In genomic region chr11:68889948-68890446, GRCh38 we compare ENCODE assay signal across 9 cellular contexts. TPM values are rescaled to one million over a fixed set of nuclear protein-coding genes. Genes with fewer than 3 reads are reported as not detected.
DNase-seq lines count a peak whose midpoint lies in the region; ATAC-seq, FAIRE-seq and TF ChIP-seq lines count a peak whose summit lies in the region.
"Had no signal": no experiment of that assay in that cellular context is flagged by ENCODE, and none has a peak within 500 bp of the region (broad histone marks: within the 10 kb centered on the region; RNA-seq: fewer than 3 reads in every experiment).

No MANE protein-coding gene starts in this region.

- H3K9me3 Mint-ChIP-seq in Caco-2 (ENCODE audit: unreplicated experiment), result no peaks in the 10 kb centered on the region

- no peaks in the 10 kb centered on the region for H4K20me1 ChIP-seq in OCI-LY7 (ENCODE audit: insufficient read depth, low read length)

- no peaks in the 10 kb centered on the region for H3K9me2 ChIP-seq in OCI-LY7 (ENCODE audit: insufficient read depth, low read length)

- 69 to 75% methylated on average over 18 of the region's 18 CpGs for WGBS in pancreas, 2 donors

- TF ChIP-seq CTCF in Caco-2 (IDR thresholded peaks at IDR 0.05; ENCODE audit: insufficient read depth in 1 of 2, low read depth in 1 of 2, low read length in 1 of 2, severe bottlenecking in 1 of 2, unreplicated experiment in 1 of 2) (peak; percentile 25 to 49), OCI-LY7 (conservative IDR thresholded peaks at IDR 0.05; ENCODE audit: low read length) (peak; percentile 62), pancreas (IDR thresholded peaks at IDR 0.05) (no peak), GM20000 (IDR thresholded peaks at IDR 0.05; ENCODE audit: extremely low read depth, missing control alignments) (no peak)

- intact Hi-C loops in Caco-2 (cut with micrococcal nuclease; ENCODE audit: unreplicated experiment) (no loop called here), OCI-LY7 (cut with micrococcal nuclease; ENCODE audit: unreplicated experiment) (no loop called here), pancreas (cut with DNase I) (no loop called here)

- POLR2A ChIA-PET in Caco-2 (lab: Charles Lee), result interaction anchor here (0.6 kb wide), 1 partner anchor 496 kb away, joined by 4 read pairs; no protein-coding TSS in a partner anchor
- POLR2A ChIA-PET in OCI-LY7 (lab: Charles Lee), result no interaction called here

- H3K27me3 ChIP-seq in Caco-2 (replicated peaks; ENCODE audit: control insufficient read depth, insufficient read depth, low read length) (no peaks in the 10 kb centered on the region), pancreas (no peaks in the 10 kb centered on the region)

- no peak overlapping the region for H3K27ac Mint-ChIP-seq in Caco-2 (ENCODE audit: unreplicated experiment)

- H3K4me2 ChIP-seq in OCI-LY7 (ENCODE audit: low read length), result no peak overlapping the region

- FAIRE-seq in pancreas (lab: Jason Lieb, UNC), result no peak

- H3K36me3 Mint-ChIP-seq in Caco-2 (ENCODE audit: insufficient read depth, unreplicated experiment), result peaks cover 52% of the 10 kb centered on the region

- H3K36me3 ChIP-seq in Caco-2 (ENCODE audit: control insufficient read depth, insufficient read depth, low read length) (peaks cover 9% of the 10 kb centered on the region), OCI-LY7 (ENCODE audit: insufficient read depth, low read length) (peaks cover 53% of the 10 kb centered on the region), pancreas (peaks cover 0 to 16% (median 15%) of the 10 kb centered on the region in 3 donors)

- no peaks in the 10 kb centered on the region for H3K4me1 ChIP-seq in Caco-2
- no peaks in the 10 kb centered on the region for H3K4me1 ChIP-seq in OCI-LY7 (ENCODE audit: insufficient read depth, low read length, poor library complexity, severe bottlenecking)
- H3K4me1 ChIP-seq in pancreas, result no peaks in the 10 kb centered on the region

- H3K4me3 ChIP-seq in Caco-2 (ENCODE audit: low read depth, low read length) (no peak overlapping the region), OCI-LY7 (ENCODE audit: low read depth, low read length, poor library complexity, severe bottlenecking) (no peak overlapping the region), pancreas (no peak overlapping the region)

- H3K27me3 Mint-ChIP-seq in Caco-2 (ENCODE audit: insufficient read depth, unreplicated experiment), result no peaks in the 10 kb centered on the region

- no peak overlapping the region for H3K4me3 Mint-ChIP-seq in Caco-2 (ENCODE audit: unreplicated experiment)

- no TSS peak for BruUV-seq in Caco-2 (replicated peaks; lab: Mats Ljungman, UMichigan)
- no TSS peak for BruUV-seq in OCI-LY7 (replicated peaks; lab: Mats Ljungman, UMichigan)

- CTCF ChIA-PET in Caco-2 (lab: Charles Lee), result no interaction called here
- CTCF ChIA-PET in OCI-LY7 (lab: Charles Lee; ENCODE audit: unreplicated experiment), result no interaction called here

- no peak overlapping the region for H2AFZ ChIP-seq in OCI-LY7 (ENCODE audit: low read length)

- peak in 3 of 4 donors; percentile 53 to 66 (median 55) for ATAC-seq in pancreas
- no peak for ATAC-seq in GM21825 (IDR thresholded peaks at IDR 0.05; ENCODE audit: unreplicated experiment)

- no peaks in the 10 kb centered on the region for H3K4me1 Mint-ChIP-seq in Caco-2 (ENCODE audit: low read depth, unreplicated experiment)

- no peak overlapping the region for H3K27ac ChIP-seq in OCI-LY7 (ENCODE audit: low read depth, low read length, poor library complexity, severe bottlenecking)
- peak overlapping the region in 1 of 4 donors; percentile 17 for H3K27ac ChIP-seq in pancreas

- DNase-seq in Caco-2 (peak in 1 of 2 experiments; percentile 59), OCI-LY7 (ENCODE audit: low spot score) (no peak), fibroblast of gingiva (ENCODE audit: low read depth) (peak; percentile 97), pancreas (no peak), GM20000 (ENCODE audit: low spot score) (no peak), NCI-H1092 (lab: John Stamatoyannopoulos, UW) (no peak), MV-4-11 (lab: John Stamatoyannopoulos, UW) (no peak)
- DNase-seq: NCI-H2107 had no signal

- no peaks in the 10 kb centered on the region for H3K79me2 ChIP-seq in OCI-LY7 (ENCODE audit: insufficient read depth, low read depth, low read length)

- H3K9me3 ChIP-seq in Caco-2, result no peaks in the 10 kb centered on the region
- H3K9me3 ChIP-seq in OCI-LY7 (ENCODE audit: low read length), result no peaks in the 10 kb centered on the region
- no peaks in the 10 kb centered on the region for H3K9me3 ChIP-seq in pancreas

RNA-seq across cellular contexts. Expression of gene MRPL21, which starts 13.6 kb away (rescaled TPM):
- total RNA-seq in Caco-2 (2022), result 179 and 195 TPM in 2 replicates
- 48.3 and 75.0 TPM in 2 replicates for total RNA-seq in OCI-LY7 (2014; rRNA removed; shearing (Covaris generic))
- 50.4 and 68.3 TPM in 2 replicates for total RNA-seq in OCI-LY7 (2022)
- 10 to 100 TPM; 17.9 to 28.1 (median 23.6) TPM for total RNA-seq in pancreas
- polyA plus RNA-seq in pancreas, result 10 to 100 TPM; 38.1 to 42.1 TPM

RNA-seq across cellular contexts. Expression of gene IGHMBP2, which starts 13.7 kb away (rescaled TPM):
- total RNA-seq in Caco-2 (2022), result 49.1 and 55.5 TPM in 2 replicates
- total RNA-seq in OCI-LY7 (2014; rRNA removed; shearing (Covaris generic)), result 17.5 and 27.3 TPM in 2 replicates
- total RNA-seq in OCI-LY7 (2022), result 35.2 and 37.9 TPM in 2 replicates
- 10 to 100 TPM in 3 of 6 donors, 1 to 10 TPM in 3; 8.5 to 13.3 (median 10.7) TPM for total RNA-seq in pancreas
- polyA plus RNA-seq in pancreas, result 10 to 100 TPM; 33.0 to 41.3 TPM

RNA-seq across cellular contexts. Expression of gene CPT1A, which starts 48.3 kb away (rescaled TPM):
- total RNA-seq in Caco-2 (2022) (5.7 and 6.3 TPM in 2 replicates), OCI-LY7 (2022) (17.2 and 19.8 TPM in 2 replicates), pancreas (10 to 100 TPM; 16.9 to 33.7 (median 22.7) TPM)
- 5.5 and 7.0 TPM in 2 replicates for total RNA-seq in OCI-LY7 (2014; rRNA removed; shearing (Covaris generic))
- polyA plus RNA-seq in pancreas, result 10 to 100 TPM in 1 of 2 donors, 1 to 10 TPM in 1; 9.5 to 15.6 TPM

Comparison
In these comparisons a context has a peak if more than half of its experiments do, and no peak if none do; other contexts are left out.
1. CTCF ChIP-seq: peak in Caco-2 (2 of 2) and OCI-LY7 (single experiment); none in pancreas (0 of 4) and GM20000 (single experiment).